Comparison of ENCODE assay signal across 18 cellular contexts in genomic region chr4:76105652-76106051, GRCh38. TPM values are rescaled to one million over a fixed set of nuclear protein-coding genes. Genes with fewer than 3 reads are reported as not detected.
A peak's percentile ranks its signal among the peaks of the same experiment; 100 is the strongest.
DNase-seq lines count a peak whose midpoint lies in the region; ATAC-seq lines count a peak whose summit lies in the region.
"Had no signal": no experiment of that assay in that cellular context is flagged by ENCODE, and none has a peak within 500 bp of the region (broad histone marks: within the 10 kb centered on the region; RNA-seq: fewer than 3 reads in every experiment).

No MANE protein-coding gene starts in this region.

- DNase-seq in LHCN-M2 (ENCODE audit: low read depth) (peak; percentile 11), SK-MEL-5 (ENCODE audit: low read depth, low spot score) (peak; percentile 41), left cardiac atrium (no peak), occipital lobe (lab: John Stamatoyannopoulos, UW) (peak; percentile 26), Kasumi-1 (lab: John Stamatoyannopoulos, UW) (no peak), NCI-H187 treated with DMSO at 0.1 percent for 48 hours (lab: John Stamatoyannopoulos, UW) (no peak)
- DNase-seq: activated CD4-positive, alpha-beta T cell treated with anti-CD3 and anti-CD28 coated beads, Interleukin-2, amount 50 U/mL, for 1 hour; activated naive CD4-positive, alpha-beta T cell treated with anti-CD3 and anti-CD28 coated beads, Interleukin-2, amount 10 ng/mL, durations not matched to agents 7 days and 5 days; CD4-positive, alpha-beta memory T cell; Karpas-422; NCI-H69; stimulated activated CD4-positive, alpha-beta T cell treated with anti-CD3 and anti-CD28 coated beads, Interleukin-1b, Interleukin-23, amount 100 ng/mL, for 48 hours; upper lobe of left lung had no signal

- ATAC-seq in left cardiac atrium (peak; percentile 22 to 47), HG02678 (IDR thresholded peaks at IDR 0.05; ENCODE audit: unreplicated experiment) (no peak), HG02763 (IDR thresholded peaks at IDR 0.05; ENCODE audit: unreplicated experiment) (no peak)

- in situ Hi-C loops in SK-MEL-5 (cut with HindIII; ENCODE audit: low pct_unique_long_range_greater_than_20kb, low sequenced_read_pairs) = no loop called here

- intact Hi-C loops in left cardiac atrium (cut with DNase I) = no loop called here

RNA-seq across cellular contexts. Expression of gene ART3, which starts 31.1 kb away (rescaled TPM):
- total RNA-seq in LHCN-M2 (2014; rRNA removed) = not detected in 2 replicates
- polyA plus RNA-seq in LHCN-M2 (2012) = 0.10 TPM
- total RNA-seq in SK-MEL-5 (2014; rRNA removed; shearing (Covaris generic)) = 8.5 and 9.7 TPM in 2 replicates
- polyA plus RNA-seq in SK-MEL-5 (2015; cell fraction: cytosol; rRNA removed) = 6.0 and 7.0 TPM in 2 replicates
- polyA plus RNA-seq in SK-MEL-5 (2015; cell fraction: nucleus; rRNA removed) = 20.4 and 35.4 TPM in 2 replicates
- total RNA-seq in left cardiac atrium = 10 to 100 TPM; 23.4 to 41.2 TPM
- 0.78 TPM for total RNA-seq in occipital lobe
- total RNA-seq: CD4-positive, alpha-beta memory T cell; mononuclear cell; subcutaneous adipose tissue had no signal
- polyA plus RNA-seq: CD4-positive, alpha-beta memory T cell; liver had no signal

RNA-seq across cellular contexts. Expression of gene NUP54, which starts 42.5 kb away (rescaled TPM):
- total RNA-seq in LHCN-M2 (2014; rRNA removed) (42.4 and 48.2 TPM in 2 replicates), left cardiac atrium (10 to 100 TPM; 20.0 to 23.0 TPM), occipital lobe (162 TPM)
- 12.3 TPM for polyA plus RNA-seq in LHCN-M2 (2012)
- 32.0 and 36.2 TPM in 2 replicates for total RNA-seq in SK-MEL-5 (2014; rRNA removed; shearing (Covaris generic))
- polyA plus RNA-seq in SK-MEL-5 (2015; cell fraction: cytosol; rRNA removed) = 18.9 and 27.7 TPM in 2 replicates
- 39.4 and 74.8 TPM in 2 replicates for polyA plus RNA-seq in SK-MEL-5 (2015; cell fraction: nucleus; rRNA removed)

Comparison
In these comparisons a context has a peak if more than half of its experiments do, and no peak if none do; other contexts are left out.
1. DNase-seq: peak in LHCN-M2 (single experiment), SK-MEL-5 (single experiment) and occipital lobe (single experiment); none in left cardiac atrium (single experiment), Kasumi-1 (0 of 2) and NCI-H187 treated with DMSO at 0.1 percent for 48 hours (single experiment).
2. ATAC-seq: peak in left cardiac atrium (2 of 2); none in HG02678 (single experiment) and HG02763 (single experiment).